Comparison of ENCODE assay signal across 10 cellular contexts in genomic region chr19:47109177-47109540, GRCh38. TPM values are rescaled to one million over a fixed set of nuclear protein-coding genes. Genes with fewer than 3 reads are reported as not detected.
DNase-seq lines count a peak whose midpoint lies in the region; ATAC-seq, FAIRE-seq and TF ChIP-seq lines count a peak whose summit lies in the region.
"Had no signal": no experiment of that assay in that cellular context is flagged by ENCODE, and none has a peak within 500 bp of the region (broad histone marks: within the 10 kb centered on the region; RNA-seq: fewer than 3 reads in every experiment).

No MANE protein-coding gene starts in this region.

- H3K4me3 ChIP-seq in HepG2 (replicated peaks in 1 of 3; ENCODE audit: insufficient read depth in 1 of 3, low read depth in 2 of 3, low read length in 3 of 3) (no peak overlapping the region; a peak in 1 of 6 replicates), ovary (no peak overlapping the region)
- H3K4me3 ChIP-seq: HAP-1 had no signal

- peaks cover 61% of the 10 kb centered on the region for H3K4me1 Mint-ChIP-seq in activated CD4-positive, alpha-beta T cell treated with anti-CD3 and anti-CD28 coated beads, Interleukin-2, amount 10 ng/mL, durations not matched to agents 7 days and 5 days

- no peak for ATAC-seq in HepG2

- H3K27me3 Mint-ChIP-seq in activated CD4-positive, alpha-beta T cell treated with anti-CD3 and anti-CD28 coated beads, Interleukin-2, amount 10 ng/mL, durations not matched to agents 7 days and 5 days: no peaks in the 10 kb centered on the region

- peak overlapping the region; percentile 100 for H3K27ac Mint-ChIP-seq in activated CD4-positive, alpha-beta T cell treated with anti-CD3 and anti-CD28 coated beads, Interleukin-2, amount 10 ng/mL, durations not matched to agents 7 days and 5 days

- peaks cover 68% of the 10 kb centered on the region for H3K79me2 ChIP-seq in HepG2 (ENCODE audit: insufficient read depth, low read length)

- no TSS peak for BruUV-seq in HepG2 (replicated peaks; lab: Mats Ljungman, UMichigan)

- no peak for TF ChIP-seq POLR2A in HepG2 (IDR thresholded peaks at IDR 0.05; ENCODE audit: insufficient read depth in 1 of 2, low read depth in 2 of 2, low read length in 2 of 2)
- no peak for TF ChIP-seq POLR2A in H54 (IDR thresholded peaks at IDR 0.05; ENCODE audit: low read depth, low read length)
- no peak for TF ChIP-seq POLR2A in ovary (IDR thresholded peaks at IDR 0.05)

- in situ Hi-C loops in HepG2 (cut with HindIII; ENCODE audit: extremely low pct_ligation_motif_present, low pct_unique_long_range_greater_than_20kb): no loop called here

- no peaks in the 10 kb centered on the region for H3K9me3 Mint-ChIP-seq in activated CD4-positive, alpha-beta T cell treated with anti-CD3 and anti-CD28 coated beads, Interleukin-2, amount 10 ng/mL, durations not matched to agents 7 days and 5 days

- H3K27ac ChIP-seq in angular gyrus (ENCODE audit: low read depth, low read length) (peak overlapping the region; percentile 99), HepG2 (ENCODE audit: extremely low read length, insufficient read depth, low read length) (peak overlapping the region; percentile 100), temporal lobe (ENCODE audit: low read depth, low read length) (peak overlapping the region; percentile 100), ovary (peak overlapping the region in 1 of 2 donors; percentile 99)

- TF ChIP-seq RAD21 in HepG2 (CRISPR knock-in tag; IDR thresholded peaks at IDR 0.05): no peak

- CTCF ChIA-PET in activated CD4-positive, alpha-beta T cell treated with anti-CD3 and anti-CD28 coated beads, Interleukin-2, amount 10 ng/mL, durations not matched to agents 7 days and 5 days (lab: Charles Lee): interaction anchor here (1.5 kb wide), 1 partner anchor 135 kb away, joined by 3 read pairs; no protein-coding TSS in a partner anchor
- CTCF ChIA-PET in HepG2 (lab: Yijun Ruan, JAX; ENCODE audit: low intra/inter-chr PET ratio, low total read pairs): no interaction called here

- no peak for DNase-seq in activated CD4-positive, alpha-beta T cell treated with anti-CD3 and anti-CD28 coated beads, Interleukin-2, amount 10 ng/mL, durations not matched to agents 7 days and 5 days
- DNase-seq in activated CD4-positive, alpha-beta T cell treated with anti-CD3 and anti-CD28 coated beads, Interleukin-2, amount 50 U/mL, for 4 hours: no peak
- DNase-seq in HepG2 (ENCODE audit: low spot score) (no peak), H54 (ENCODE audit: insufficient read length, low spot score) (no peak), HPDE6-E6E7 (ENCODE audit: extremely low spot score) (no peak), ovary (no peak)
- DNase-seq: NCI-H774 had no signal

- H3K9ac ChIP-seq in HepG2 (ENCODE audit: insufficient read depth, low read depth, low read length): peak overlapping the region; percentile 100

- POLR2A ChIA-PET in activated CD4-positive, alpha-beta T cell treated with anti-CD3 and anti-CD28 coated beads, Interleukin-2, amount 10 ng/mL, durations not matched to agents 7 days and 5 days (lab: Charles Lee): interaction anchor here (1.6 to 3.5 kb wide), 2 partner anchors 14 to 16 kb away, joined by 6 to 15 read pairs; no protein-coding TSS in a partner anchor
- POLR2A ChIA-PET in HepG2 (lab: Yijun Ruan, JAX): interaction anchor here (0.9 to 11.5 kb wide), 3 partner anchors 14 to 135 kb away, joined by 3 to 456 read pairs (median 3); no protein-coding TSS in a partner anchor

- peaks cover 1 to 9% of the 10 kb centered on the region in 2 experiments; a peak in 4 of 5 replicates for H3K36me3 ChIP-seq in HepG2 (replicated peaks in 1 of 2; ENCODE audit: control insufficient read depth in 1 of 2, insufficient read depth in 2 of 2, low read length in 2 of 2)
- H3K36me3 ChIP-seq in ovary: no peaks in the 10 kb centered on the region
- H3K36me3 ChIP-seq: HAP-1 had no signal

- no peak for TF ChIP-seq CTCF in HepG2 (CRISPR knock-in tag; IDR thresholded peaks at IDR 0.05)
- TF ChIP-seq CTCF in ovary (IDR thresholded peaks at IDR 0.05): no peak

- H3K27me3 ChIP-seq in HepG2 (ENCODE audit: control insufficient read depth in 1 of 2, insufficient read depth in 2 of 2, low read length in 2 of 2): no peaks in the 10 kb centered on the region; a peak in 1 of 5 replicates
- H3K27me3 ChIP-seq in ovary: no peaks in the 10 kb centered on the region

- peaks cover 69% of the 10 kb centered on the region for H3K4me1 ChIP-seq in HepG2 (ENCODE audit: insufficient read depth, low read length)
- peaks cover 2% of the 10 kb centered on the region for H3K4me1 ChIP-seq in ovary (ENCODE audit: insufficient read depth)

- H3K4me2 ChIP-seq in HepG2 (ENCODE audit: low read depth, low read length): peak overlapping the region; percentile 97

- peak overlapping the region; percentile 93 for H3K4me3 Mint-ChIP-seq in activated CD4-positive, alpha-beta T cell treated with anti-CD3 and anti-CD28 coated beads, Interleukin-2, amount 10 ng/mL, durations not matched to agents 7 days and 5 days

- intact Hi-C loops in HepG2 (cut with micrococcal nuclease; ENCODE audit: unreplicated experiment) (no loop called here), ovary (cut with DNase I) (no loop called here)

- WGBS in HepG2 (ENCODE audit: low lambda C conversion rate): 22% methylated on average over 2 of the region's 2 CpGs
- WGBS in ovary, 3 donors: 19 to 35% (median 19%) methylated on average over 2 of the region's 2 CpGs

- no peaks in the 10 kb centered on the region; the same call in 1 of the 2 replicates for H4K20me1 ChIP-seq in HepG2 (ENCODE audit: insufficient read depth, low read length)

- FAIRE-seq in HepG2 (lab: Jason Lieb, UNC) (peak; percentile 37), H54 (lab: Jason Lieb, UNC) (no peak)

- H3K9me3 ChIP-seq in HepG2 (ENCODE audit: low read length): no peaks in the 10 kb centered on the region
- H3K9me3 ChIP-seq in ovary: no peaks in the 10 kb centered on the region
- H3K9me3 ChIP-seq: HAP-1 had no signal

- H3K36me3 Mint-ChIP-seq in activated CD4-positive, alpha-beta T cell treated with anti-CD3 and anti-CD28 coated beads, Interleukin-2, amount 10 ng/mL, durations not matched to agents 7 days and 5 days (ENCODE audit: low read depth): peaks cover 55% of the 10 kb centered on the region

- no peak for TF ChIP-seq EP300 in HepG2 (IDR thresholded peaks at IDR 0.05; ENCODE audit: low read depth in 2 of 2, low read length in 2 of 2)
- TF ChIP-seq EP300 in HepG2 (CRISPR knock-in tag; IDR thresholded peaks at IDR 0.05; ENCODE audit: borderline replicate concordance): no peak
- TF ChIP-seq EP300 in ovary (IDR thresholded peaks at IDR 0.05): no peak

- H2AFZ ChIP-seq in HepG2 (ENCODE audit: low read length): no peak overlapping the region

RNA-seq across cellular contexts. Expression of gene ZC3H4, which starts 4.4 kb away (rescaled TPM):
- total RNA-seq in activated CD4-positive, alpha-beta T cell treated with anti-CD3 and anti-CD28 coated beads, Interleukin-2, amount 10 ng/mL, durations not matched to agents 7 days and 5 days: 100 to 1,000 TPM in 1 of 2 experiments, 10 to 100 TPM in 1; 99.5 to 115 TPM
- total RNA-seq in HepG2 (2016; rRNA removed; fragmentation: Illumina TruSeq; extraction: Trizol) (10.7 and 11.2 TPM in 2 replicates), temporal lobe (14.0 TPM), ovary (10 to 100 TPM; 10.7 to 58.2 (median 50.0) TPM)
- 1.5 and 1.6 TPM in 2 replicates for total RNA-seq in HepG2 (2016; cell fraction: cytosol; rRNA removed; fragmentation: Illumina TruSeq; extraction: Trizol; ENCODE audit: low read depth)
- 9.3 and 12.3 TPM in 2 replicates for total RNA-seq in HepG2 (2016; cell fraction: insoluble cytoplasmic fraction; rRNA removed; fragmentation: Illumina TruSeq; extraction: Trizol)
- total RNA-seq in HepG2 (2016; cell fraction: membrane; rRNA removed; fragmentation: Illumina TruSeq; extraction: Trizol): 5.3 and 5.7 TPM in 2 replicates
- 13.6 and 15.3 TPM in 2 replicates for total RNA-seq in HepG2 (2016; cell fraction: nucleus; rRNA removed; fragmentation: Illumina TruSeq; extraction: Trizol)
- polyA plus RNA-seq in HepG2 (2011; rRNA removed) (1.8 and 2.7 TPM in 2 replicates), ovary (10 to 100 TPM; 18.5 to 38.8 TPM)
- polyA plus RNA-seq in HepG2 (2011; cell fraction: cytosol; rRNA removed): 1.0 and 1.3 TPM in 2 replicates
- polyA plus RNA-seq in HepG2 (2011; cell fraction: nucleus; rRNA removed): 6.8 and 8.8 TPM in 2 replicates
- polyA plus RNA-seq in HepG2 (2012): 9.4 and 14.6 TPM in 2 replicates
- 0.51 and 0.61 TPM in 2 replicates for polyA plus RNA-seq in HepG2 (2016; cell fraction: cytosol; fragmentation: Illumina TruSeq; extraction: Trizol; ENCODE audit: low read depth)
- polyA plus RNA-seq in HepG2 (2016; cell fraction: insoluble cytoplasmic fraction; fragmentation: Illumina TruSeq; extraction: Trizol; ENCODE audit: low read depth): 9.8 and 11.1 TPM in 2 replicates
- polyA plus RNA-seq in HepG2 (2016; cell fraction: membrane; fragmentation: Illumina TruSeq; extraction: Trizol; ENCODE audit: low read depth): 1.3 and 1.9 TPM in 2 replicates
- polyA plus RNA-seq in HepG2 (2016; cell fraction: nucleus; fragmentation: Illumina TruSeq; extraction: Trizol; ENCODE audit: insufficient read depth, low read depth): 27.0 and 29.7 TPM in 2 replicates
- 7.1 and 12.2 TPM in 2 replicates for polyA minus RNA-seq in HepG2 (2011; rRNA and poly(A)+ RNA removed; ENCODE audit: low replicate concordance)
- polyA minus RNA-seq in HepG2 (2011; cell fraction: cytosol; rRNA and poly(A)+ RNA removed): 4.8 and 6.7 TPM in 2 replicates
- polyA minus RNA-seq in HepG2 (2011; cell fraction: nucleus; rRNA and poly(A)+ RNA removed): 7.2 and 8.1 TPM in 2 replicates

RNA-seq across cellular contexts. Expression of gene SAE1, which starts 21.5 kb away (rescaled TPM):
- total RNA-seq in activated CD4-positive, alpha-beta T cell treated with anti-CD3 and anti-CD28 coated beads, Interleukin-2, amount 10 ng/mL, durations not matched to agents 7 days and 5 days: 100 to 1,000 TPM; 162 to 168 TPM
- total RNA-seq in HepG2 (2016; rRNA removed; fragmentation: Illumina TruSeq; extraction: Trizol) (197 and 250 TPM in 2 replicates), temporal lobe (73.5 TPM), ovary (10 to 100 TPM; 25.5 to 64.8 (median 55.6) TPM)
- 27.4 and 28.3 TPM in 2 replicates for total RNA-seq in HepG2 (2016; cell fraction: cytosol; rRNA removed; fragmentation: Illumina TruSeq; extraction: Trizol; ENCODE audit: low read depth)
- total RNA-seq in HepG2 (2016; cell fraction: insoluble cytoplasmic fraction; rRNA removed; fragmentation: Illumina TruSeq; extraction: Trizol): 203 and 249 TPM in 2 replicates
- 68.8 and 71.8 TPM in 2 replicates for total RNA-seq in HepG2 (2016; cell fraction: membrane; rRNA removed; fragmentation: Illumina TruSeq; extraction: Trizol)
- 79.5 and 90.1 TPM in 2 replicates for total RNA-seq in HepG2 (2016; cell fraction: nucleus; rRNA removed; fragmentation: Illumina TruSeq; extraction: Trizol)
- polyA plus RNA-seq in HepG2 (2011; rRNA removed) (73.2 and 87.6 TPM in 2 replicates), ovary (100 to 1,000 TPM in 1 of 2 donors, 10 to 100 TPM in 1; 47.4 to 138 TPM)
- polyA plus RNA-seq in HepG2 (2011; cell fraction: cytosol; rRNA removed): 88.2 and 89.6 TPM in 2 replicates
- 26.8 and 31.7 TPM in 2 replicates for polyA plus RNA-seq in HepG2 (2011; cell fraction: nucleus; rRNA removed)
- polyA plus RNA-seq in HepG2 (2012): 92.3 and 105 TPM in 2 replicates
- 24.4 and 24.9 TPM in 2 replicates for polyA plus RNA-seq in HepG2 (2016; cell fraction: cytosol; fragmentation: Illumina TruSeq; extraction: Trizol; ENCODE audit: low read depth)
- polyA plus RNA-seq in HepG2 (2016; cell fraction: insoluble cytoplasmic fraction; fragmentation: Illumina TruSeq; extraction: Trizol; ENCODE audit: low read depth): 266 and 269 TPM in 2 replicates
- 52.5 and 52.7 TPM in 2 replicates for polyA plus RNA-seq in HepG2 (2016; cell fraction: membrane; fragmentation: Illumina TruSeq; extraction: Trizol; ENCODE audit: low read depth)
- polyA plus RNA-seq in HepG2 (2016; cell fraction: nucleus; fragmentation: Illumina TruSeq; extraction: Trizol; ENCODE audit: insufficient read depth, low read depth): 107 and 114 TPM in 2 replicates
- polyA minus RNA-seq in HepG2 (2011; rRNA and poly(A)+ RNA removed; ENCODE audit: low replicate concordance): 68.8 and 79.3 TPM in 2 replicates
- polyA minus RNA-seq in HepG2 (2011; cell fraction: cytosol; rRNA and poly(A)+ RNA removed): 36.7 and 40.2 TPM in 2 replicates
- polyA minus RNA-seq in HepG2 (2011; cell fraction: nucleus; rRNA and poly(A)+ RNA removed): 15.1 and 20.1 TPM in 2 replicates
